Comparison of ENCODE assay signal across 1 cellular context in the genomic region with DNA sequence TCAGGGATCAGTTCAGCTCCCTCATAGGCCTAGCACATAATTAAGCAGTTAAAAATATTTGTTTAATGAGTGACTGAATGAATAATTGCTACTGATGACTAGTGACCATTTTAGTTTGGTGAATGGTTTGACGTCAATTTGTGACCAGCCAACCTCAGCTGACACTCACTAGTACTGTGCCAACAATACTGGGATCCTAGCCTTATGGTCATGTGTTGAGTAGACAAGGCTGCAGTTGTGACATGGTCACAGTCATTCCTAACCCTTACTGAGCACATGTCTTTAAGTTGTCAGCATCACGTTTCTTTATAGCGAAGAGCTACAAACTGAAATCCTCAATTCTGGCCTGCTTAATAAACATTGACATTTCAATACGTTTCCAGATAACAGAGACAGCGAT.
TF ChIP-seq lines count a peak whose summit lies in the region.

No MANE protein-coding gene starts in this region.

TF ChIP-seq in IMR-90, 13 proteins besides CTCF, POLR2A, EP300 and RAD21 (continued from another document):
- no peak for TF ChIP-seq NFE2L2 (IDR thresholded peaks at IDR 0.05; ENCODE audit: low read depth, low read length)
- no peak for TF ChIP-seq MAZ (IDR thresholded peaks at IDR 0.05; ENCODE audit: borderline replicate concordance, low read depth, low read length)
- TF ChIP-seq CHD1 (IDR thresholded peaks at IDR 0.05; ENCODE audit: low read depth, low read length), result no peak
- TF ChIP-seq, protein P1, sequence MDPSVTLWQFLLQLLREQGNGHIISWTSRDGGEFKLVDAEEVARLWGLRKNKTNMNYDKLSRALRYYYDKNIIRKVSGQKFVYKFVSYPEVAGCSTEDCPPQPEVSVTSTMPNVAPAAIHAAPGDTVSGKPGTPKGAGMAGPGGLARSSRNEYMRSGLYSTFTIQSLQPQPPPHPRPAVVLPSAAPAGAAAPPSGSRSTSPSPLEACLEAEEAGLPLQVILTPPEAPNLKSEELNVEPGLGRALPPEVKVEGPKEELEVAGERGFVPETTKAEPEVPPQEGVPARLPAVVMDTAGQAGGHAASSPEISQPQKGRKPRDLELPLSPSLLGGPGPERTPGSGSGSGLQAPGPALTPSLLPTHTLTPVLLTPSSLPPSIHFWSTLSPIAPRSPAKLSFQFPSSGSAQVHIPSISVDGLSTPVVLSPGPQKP (IDR thresholded peaks at IDR 0.05; ENCODE audit: borderline replicate concordance, low read depth, low read length), result no peak
- no peak for TF ChIP-seq RFX5 (IDR thresholded peaks at IDR 0.05; ENCODE audit: low read depth, low read length)
